Comparison of ENCODE assay signal across 32 cellular contexts in genomic region chr1:226449823-226450222, GRCh38.
"Had no signal": no experiment of that assay in that cellular context is flagged by ENCODE, and none has a peak within 500 bp of the region (broad histone marks: within the 10 kb centered on the region; RNA-seq: fewer than 3 reads in every experiment).

No MANE protein-coding gene starts in this region.

- H3K27me3 ChIP-seq: adrenal gland, ascending aorta, cardiac muscle cell had no signal

- H3K36me3 ChIP-seq: adrenal gland, ascending aorta, cardiac muscle cell had no signal

- FAIRE-seq: bronchial epithelial cell, TTC549 had no signal

- H3K4me3 ChIP-seq: adrenal gland, ascending aorta, cardiac muscle cell had no signal

- H3K4me1 ChIP-seq: adrenal gland, ascending aorta had no signal

- H3K27ac ChIP-seq: adrenal gland, ascending aorta, cardiac muscle cell, VCaP had no signal

- DNase-seq: activated B cell treated with CpG ODN at 0.5 μM for 24 hours; activated CD4-positive, alpha-beta memory T cell treated with anti-CD3 and anti-CD28 coated beads for 36 hours; activated CD4-positive, alpha-beta T cell treated with anti-CD3 and anti-CD28 coated beads for 4 hours; activated CD4-positive, alpha-beta T cell treated with anti-CD3 and anti-CD28 coated beads, Interleukin-2, amount 10 ng/mL, durations not matched to agents 24 days and 14 days; activated CD4-positive, alpha-beta T cell treated with anti-CD3 and anti-CD28 coated beads, Interleukin-2, amount 50 U/mL, for 1 hour; activated CD4-positive, alpha-beta T cell treated with anti-CD3 and anti-CD28 coated beads, Interleukin-2, amount 50 U/mL, for 4 hours; activated CD4-positive, CD25-positive, alpha-beta regulatory T cell treated with anti-CD3 and anti-CD28 coated beads, Interleukin-2, amount 50 U/mL, for 72 hours; activated CD8-positive, alpha-beta memory T cell treated with anti-CD3 and anti-CD28 coated beads, Interleukin-2, amount 50 U/mL, for 4 hours; activated CD8-positive, alpha-beta T cell treated with anti-CD3 and anti-CD28 coated beads for 36 hours; activated effector memory CD4-positive, alpha-beta T cell treated with anti-CD3 and anti-CD28 coated beads, Interleukin-2, amount 50 U/mL, for 16 hours; activated gamma-delta T cell treated with Interleukin-2 at 50 U/mL for 16 hours; activated naive CD4-positive, alpha-beta T cell; activated naive CD4-positive, alpha-beta T cell treated with anti-CD3 and anti-CD28 coated beads for 36 hours; activated naive CD4-positive, alpha-beta T cell treated with anti-CD3 and anti-CD28 coated beads, Interleukin-2, amount 50 U/mL, for 16 hours; activated naive CD8-positive, alpha-beta T cell treated with anti-CD3 and anti-CD28 coated beads for 36 hours; activated T-cell treated with anti-CD3 and anti-CD28 coated beads for 4 hours; activated T-cell treated with anti-CD3 and anti-CD28 coated beads, Interleukin-2, amount 50 U/mL, for 1 hour; activated T-cell treated with anti-CD3 and anti-CD28 coated beads, Interleukin-2, amount 50 U/mL, for 4 hours; activated T-cell treated with anti-CD3 and anti-CD28 coated beads, Interleukin-2, amount 50 U/mL, for 72 hours; adrenal gland; amniotic stem cell; central memory CD4-positive, alpha-beta T cell; T-helper 1 cell; T-helper 2 cell; T-helper 9 cell had no signal

- ATAC-seq: activated CD8-positive, alpha-beta T cell treated with anti-CD3 and anti-CD28 coated beads for 36 hours; activated naive CD4-positive, alpha-beta T cell treated with anti-CD3 and anti-CD28 coated beads, Interleukin-2, amount 50 U/mL, for 72 hours; activated T-cell treated with anti-CD3 and anti-CD28 coated beads, Interleukin-2, amount 50 U/mL, for 4 hours; activated T-cell treated with anti-CD3 and anti-CD28 coated beads, Interleukin-2, amount 50 U/mL, for 72 hours; activated T-helper 17 cell treated with anti-CD3 and anti-CD28 coated beads, Interleukin-2, amount 50 U/mL, for 72 hours had no signal

- H3K9me3 ChIP-seq: adrenal gland, ascending aorta had no signal
